In the genomic region with DNA sequence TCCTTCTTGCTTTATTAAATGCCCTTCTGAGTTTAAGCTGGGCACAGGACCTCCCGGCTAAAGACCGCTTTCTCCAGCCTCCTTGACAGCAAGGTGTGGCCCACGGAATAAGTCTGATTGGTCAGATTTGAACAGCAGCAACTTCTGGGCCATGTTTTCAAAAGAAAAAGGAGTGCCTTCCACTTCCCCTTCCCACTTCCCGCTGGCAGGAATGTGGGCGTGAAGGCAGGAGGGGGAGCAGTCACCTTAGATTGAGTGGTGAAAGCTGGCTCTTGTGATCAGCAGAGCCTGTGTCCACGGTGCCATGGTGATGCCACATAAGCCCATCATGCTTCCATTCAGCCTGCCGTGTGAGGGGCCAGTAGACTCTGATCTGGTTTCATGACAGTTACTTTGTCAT, we compare ENCODE assay signal across 15 cellular contexts.
DNase-seq lines count a peak whose midpoint lies in the region; ATAC-seq and TF ChIP-seq lines count a peak whose summit lies in the region.
"Had no signal": no experiment of that assay in that cellular context is flagged by ENCODE, and none has a peak within 500 bp of the region (broad histone marks: within the 10 kb centered on the region; RNA-seq: fewer than 3 reads in every experiment).

No MANE protein-coding gene starts in this region.

- no peaks in the 10 kb centered on the region for H3K36me3 Mint-ChIP-seq in MCF 10A (ENCODE audit: insufficient read depth, unreplicated experiment)
- H3K36me3 Mint-ChIP-seq: CD4-positive, CD25-positive, alpha-beta regulatory T cell had no signal

- H3K27me3 Mint-ChIP-seq in MCF 10A (ENCODE audit: insufficient read depth, unreplicated experiment), result no peaks in the 10 kb centered on the region

- H3K4me3 ChIP-seq in left lung (no peak overlapping the region), spleen (no peak overlapping the region), transverse colon (no peak overlapping the region)
- H3K4me3 ChIP-seq: K562 had no signal

- H3K27me3 ChIP-seq in left lung (no peaks in the 10 kb centered on the region), spleen (replicated peaks in 1 of 7) (peaks cover 0 to 14% (median 0%) of the 10 kb centered on the region in 7 donors), transverse colon (no peaks in the 10 kb centered on the region)

- no TSS peak for BruUV-seq in MCF 10A (replicated peaks; lab: Mats Ljungman, UMichigan)

- CTCF ChIA-PET in MCF 10A (lab: Yijun Ruan, JAX), result no interaction called here

- H3K4me1 ChIP-seq in left lung (no peaks in the 10 kb centered on the region), spleen (no peaks in the 10 kb centered on the region), transverse colon (no peaks in the 10 kb centered on the region)

- intact Hi-C loops in left lung (cut with DNase I), result no loop called here
- intact Hi-C loops in spleen (cut with DNase I; ENCODE audit: low total_unique reads), result no loop called here
- intact Hi-C loops in MCF 10A (cut with micrococcal nuclease), result no loop called here
- intact Hi-C loops in transverse colon (cut with DNase I; ENCODE audit: low total_unique reads), result no loop called here

- H3K9me3 ChIP-seq in left lung (no peaks in the 10 kb centered on the region), spleen (peaks cover 0 to 5% (median 0%) of the 10 kb centered on the region in 8 donors), transverse colon (no peaks in the 10 kb centered on the region)
- H3K9me3 ChIP-seq: SK-N-SH had no signal

- H3K27ac ChIP-seq in left lung (no peak overlapping the region), spleen (no peak overlapping the region), transverse colon (no peak overlapping the region)

- in situ Hi-C loops in transverse colon (cut with MboI; ENCODE audit: low pct_ligation_motif_present in 1 of 4, low pct_unique_long_range_greater_than_20kb in 1 of 4, low sequenced_read_pairs in 3 of 4), result no loop called here

- no peaks in the 10 kb centered on the region for H3K9me3 Mint-ChIP-seq in MCF 10A (ENCODE audit: unreplicated experiment)
- H3K9me3 Mint-ChIP-seq: CD4-positive, CD25-positive, alpha-beta regulatory T cell had no signal

- H3K4me3 Mint-ChIP-seq in MCF 10A (ENCODE audit: unreplicated experiment), result no peak overlapping the region
- H3K4me3 Mint-ChIP-seq: CD4-positive, CD25-positive, alpha-beta regulatory T cell had no signal

- H3K36me3 ChIP-seq in left lung, result no peaks in the 10 kb centered on the region
- no peaks in the 10 kb centered on the region for H3K36me3 ChIP-seq in spleen
- no peaks in the 10 kb centered on the region for H3K36me3 ChIP-seq in transverse colon

- no peak for TF ChIP-seq EP300 in transverse colon (IDR thresholded peaks at IDR 0.05; ENCODE audit: low read depth)

- POLR2A ChIA-PET in MCF 10A (lab: Yijun Ruan, JAX), result interaction anchor here (0.7 kb wide), 2 partner anchors 10 to 33 kb away, joined by 3 read pairs; no protein-coding TSS in a partner anchor

- no peak overlapping the region for H3K27ac Mint-ChIP-seq in MCF 10A (ENCODE audit: low read depth, unreplicated experiment)
- H3K27ac Mint-ChIP-seq: CD4-positive, CD25-positive, alpha-beta regulatory T cell had no signal

- no peak for TF ChIP-seq POLR2A in spleen (IDR thresholded peaks at IDR 0.05)
- no peak for TF ChIP-seq POLR2A in transverse colon (IDR thresholded peaks at IDR 0.05)

- TF ChIP-seq CTCF in left lung (IDR thresholded peaks at IDR 0.05) (no peak), spleen (IDR thresholded peaks at IDR 0.05 in 8 of 11, conservative IDR thresholded peaks at IDR 0.05 in 3 of 11) (no peak), MCF 10A (IDR thresholded peaks at IDR 0.05; ENCODE audit: unreplicated experiment) (no peak), transverse colon (IDR thresholded peaks at IDR 0.05) (no peak)

- WGBS in spleen, 5 donors, result 82 to 89% (median 87%) methylated on average over 7 of the region's 7 CpGs
- WGBS in transverse colon (ENCODE audit: low coverage in 1 of 2), 2 donors, result 45 to 73% methylated on average over 5 to 7 of the region's 7 CpGs

- peak; percentile 51 for ATAC-seq in left lung
- ATAC-seq: HCT116, K562 had no signal

- peaks cover 22% of the 10 kb centered on the region for H3K4me1 Mint-ChIP-seq in MCF 10A (ENCODE audit: insufficient read depth, unreplicated experiment)
- H3K4me1 Mint-ChIP-seq: CD4-positive, CD25-positive, alpha-beta regulatory T cell had no signal

- DNase-seq in CD1c-positive myeloid dendritic cell (ENCODE audit: extremely low spot score), result peak; percentile 13
- DNase-seq in LoVo (ENCODE audit: low spot score), result peak; percentile 4
- DNase-seq in left lung, result peak in 1 of 2 donors; percentile 36
- DNase-seq in spleen, result peak; percentile 34
- no peak for DNase-seq in NCI-H1105 (lab: John Stamatoyannopoulos, UW)
- no peak for DNase-seq in MCF 10A (ENCODE audit: unreplicated experiment)
- DNase-seq in transverse colon, result no peak
- DNase-seq: ACHN; AML-193; CD4-positive, CD25-positive, alpha-beta regulatory T cell; NCI-H526 treated with DMSO at 0.1 percent for 48 hours; SHP77; SK-N-SH had no signal

Comparison
In these comparisons a context has a peak if more than half of its experiments do, and no peak if none do; other contexts are left out.
1. DNase-seq: peak in CD1c-positive myeloid dendritic cell (single experiment), LoVo (single experiment) and spleen (single experiment); none in NCI-H1105 (single experiment), MCF 10A (single experiment) and transverse colon (single experiment).